Comparison of ENCODE assay signal across 8 cellular contexts in genomic region chr11:81687057-81687456, GRCh38.
"Had no signal": no experiment of that assay in that cellular context is flagged by ENCODE, and none has a peak within 500 bp of the region (broad histone marks: within the 10 kb centered on the region; RNA-seq: fewer than 3 reads in every experiment).

No MANE protein-coding gene starts in this region.

- H3K4me1 ChIP-seq: HAP-1 had no signal

- H3K9me3 ChIP-seq: HAP-1 had no signal

- H3K4me3 ChIP-seq: GM23248, HAP-1 had no signal

- H3K36me3 ChIP-seq: HAP-1 had no signal

- H2AFZ ChIP-seq: GM23248 had no signal

- ATAC-seq: HCT116 had no signal

- H3K9ac ChIP-seq: GM23248 had no signal

- H3K27ac ChIP-seq: GM23248, HL-60 had no signal

- DNase-seq: GM23248, H7, HFFc6, Kasumi-1, KG1 had no signal
